ENCODE assay signal across 26 cellular contexts in the genomic region with DNA sequence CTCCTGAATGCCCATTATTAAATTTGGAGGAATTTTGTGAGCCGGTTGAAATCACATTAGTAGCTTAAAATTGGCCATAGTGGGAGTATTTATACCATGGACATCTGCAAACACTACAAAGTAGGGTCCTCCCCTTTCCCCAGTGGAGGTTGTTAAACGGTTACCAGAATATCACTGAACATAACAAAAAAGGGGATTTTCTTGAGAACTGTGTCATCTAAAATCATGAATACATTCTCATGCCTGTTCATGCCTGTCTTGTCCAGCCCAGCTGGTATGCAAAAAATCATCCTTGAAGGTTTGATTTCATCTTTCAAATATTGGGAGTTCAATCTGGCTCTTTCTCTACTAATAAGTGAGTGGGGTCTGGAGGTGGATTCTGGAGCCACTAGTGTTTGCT.
"Had no signal": no experiment of that assay in that cellular context is flagged by ENCODE, and none has a peak within 500 bp of the region (broad histone marks: within the 10 kb centered on the region; RNA-seq: fewer than 3 reads in every experiment).

No MANE protein-coding gene starts in this region.

- H3K27me3 ChIP-seq: ascending aorta, breast epithelium, colonic mucosa, gastroesophageal sphincter, heart right ventricle, hepatocyte had no signal

- H3K4me1 ChIP-seq: breast epithelium, colonic mucosa had no signal

- H3K4me2 ChIP-seq: hepatocyte had no signal

- H3K27ac ChIP-seq: ascending aorta, colonic mucosa, gastroesophageal sphincter, heart right ventricle, hepatocyte, WERI-Rb-1 had no signal

- H3K36me3 ChIP-seq: ascending aorta, breast epithelium, colonic mucosa, gastroesophageal sphincter, heart right ventricle, WERI-Rb-1 had no signal

- H3K4me3 ChIP-seq: ascending aorta, breast epithelium, colonic mucosa, gastroesophageal sphincter, heart right ventricle, hepatocyte had no signal

- H2AFZ ChIP-seq: hepatocyte had no signal

- H3K79me2 ChIP-seq: hepatocyte had no signal

- DNase-seq: activated B cell treated with CpG ODN at 0.5 μM for 24 hours; activated CD4-positive, alpha-beta memory T cell treated with anti-CD3 and anti-CD28 coated beads for 36 hours; activated CD4-positive, alpha-beta T cell treated with anti-CD3 and anti-CD28 coated beads for 36 hours; activated CD4-positive, alpha-beta T cell treated with anti-CD3 and anti-CD28 coated beads, Interleukin-2, amount 10 ng/mL, durations not matched to agents 24 days and 14 days; activated CD8-positive, alpha-beta memory T cell treated with anti-CD3 and anti-CD28 coated beads, Interleukin-2, amount 10 ng/mL, durations not matched to agents 7 days and 5 days; activated CD8-positive, alpha-beta memory T cell treated with anti-CD3 and anti-CD28 coated beads, Interleukin-2, amount 50 U/mL, for 4 hours; activated CD8-positive, alpha-beta T cell treated with anti-CD3 and anti-CD28 coated beads, Interleukin-2, amount 10 ng/mL, durations not matched to agents 7 days and 5 days; activated effector memory CD4-positive, alpha-beta T cell treated with anti-CD3 and anti-CD28 coated beads, Interleukin-2, amount 50 U/mL, for 16 hours; activated naive CD8-positive, alpha-beta T cell treated with anti-CD3 and anti-CD28 coated beads, Interleukin-2, amount 10 ng/mL, durations not matched to agents 7 days and 5 days; activated T-cell treated with anti-CD3 and anti-CD28 coated beads, Interleukin-2, amount 50 U/mL, for 1 hour; activated T-cell treated with anti-CD3 and anti-CD28 coated beads, Interleukin-2, amount 50 U/mL, for 48 hours; colonic mucosa; effector CD8-positive, alpha-beta T cell; foreskin melanocyte; T-helper 1 cell; T-helper 17 cell; T1000 had no signal

- ATAC-seq: activated CD4-positive, alpha-beta T cell treated with anti-CD3 and anti-CD28 coated beads for 36 hours; activated CD4-positive, CD25-positive, alpha-beta regulatory T cell treated with anti-CD3 and anti-CD28 coated beads, Interleukin-2, amount 50 U/mL, for 24 hours; activated CD8-positive, alpha-beta memory T cell treated with anti-CD3 and anti-CD28 coated beads, Interleukin-2, amount 10 ng/mL, durations not matched to agents 7 days and 5 days; activated CD8-positive, alpha-beta T cell treated with anti-CD3 and anti-CD28 coated beads, Interleukin-2, amount 10 ng/mL, durations not matched to agents 7 days and 5 days; activated naive CD4-positive, alpha-beta T cell treated with anti-CD3 and anti-CD28 coated beads, Interleukin-2, amount 50 U/mL, for 72 hours; esophagus mucosa; gastroesophageal sphincter; T-helper 17 cell had no signal

- H3K9me3 ChIP-seq: ascending aorta, breast epithelium, colonic mucosa, gastroesophageal sphincter, heart right ventricle had no signal
